ENCODE assay signal across 8 cellular contexts in genomic region chr17:80101946-80102706, GRCh38. TPM values are rescaled to one million over a fixed set of nuclear protein-coding genes. Genes with fewer than 3 reads are reported as not detected.
DNase-seq lines count a peak whose midpoint lies in the region; ATAC-seq and TF ChIP-seq lines count a peak whose summit lies in the region.

No MANE protein-coding gene starts in this region.

- no peak for TF ChIP-seq CTCF in progenitor cell of endocrine pancreas (IDR thresholded peaks at IDR 0.05; ENCODE audit: unreplicated experiment)

- peaks cover 19 to 35% (median 29%) of the 10 kb centered on the region in 3 donors for H3K4me1 Mint-ChIP-seq in CD8-positive, alpha-beta memory T cell
- peaks cover 20% of the 10 kb centered on the region for H3K4me1 Mint-ChIP-seq in activated naive CD8-positive, alpha-beta T cell treated with anti-CD3 and anti-CD28 coated beads, Interleukin-2, amount 10 ng/mL, durations not matched to agents 7 days and 5 days
- H3K4me1 Mint-ChIP-seq in progenitor cell of endocrine pancreas (ENCODE audit: low read depth) = peaks cover 11% of the 10 kb centered on the region

- peak overlapping the region; percentile 88 to 94 (median 91) for H3K4me3 Mint-ChIP-seq in CD8-positive, alpha-beta memory T cell
- peak overlapping the region; percentile 86 for H3K4me3 Mint-ChIP-seq in activated naive CD8-positive, alpha-beta T cell treated with anti-CD3 and anti-CD28 coated beads, Interleukin-2, amount 10 ng/mL, durations not matched to agents 7 days and 5 days
- peak overlapping the region; percentile 93 for H3K4me3 Mint-ChIP-seq in progenitor cell of endocrine pancreas (ENCODE audit: low read depth)

- intact Hi-C loops in left cardiac atrium (cut with DNase I) = loop anchor here in 1 of 2 donors (5.0 kb wide), 1 partner anchor 45 kb away; the partner anchor contains the start of gene EIF4A3

- H3K36me3 Mint-ChIP-seq in CD8-positive, alpha-beta memory T cell = peaks cover 0 to 13% (median 2%) of the 10 kb centered on the region in 3 donors
- H3K36me3 Mint-ChIP-seq in activated naive CD8-positive, alpha-beta T cell treated with anti-CD3 and anti-CD28 coated beads, Interleukin-2, amount 10 ng/mL, durations not matched to agents 7 days and 5 days = no peaks in the 10 kb centered on the region
- H3K36me3 Mint-ChIP-seq in progenitor cell of endocrine pancreas (ENCODE audit: insufficient read depth) = no peaks in the 10 kb centered on the region

- H3K9me3 Mint-ChIP-seq in CD8-positive, alpha-beta memory T cell = no peaks in the 10 kb centered on the region
- H3K9me3 Mint-ChIP-seq in activated naive CD8-positive, alpha-beta T cell treated with anti-CD3 and anti-CD28 coated beads, Interleukin-2, amount 10 ng/mL, durations not matched to agents 7 days and 5 days = no peaks in the 10 kb centered on the region
- no peaks in the 10 kb centered on the region for H3K9me3 Mint-ChIP-seq in progenitor cell of endocrine pancreas (ENCODE audit: low read depth)

- POLR2A ChIA-PET in CD8-positive, alpha-beta memory T cell (lab: Charles Lee) = interaction anchor here (0.5 to 1.0 kb wide), 3 partner anchors 9 to 43 kb away, joined by 3 to 9 read pairs (median 4); no protein-coding TSS in a partner anchor
- POLR2A ChIA-PET in activated naive CD8-positive, alpha-beta T cell treated with anti-CD3 and anti-CD28 coated beads, Interleukin-2, amount 10 ng/mL, durations not matched to agents 7 days and 5 days (lab: Charles Lee) = interaction anchor here (0.6 to 2.6 kb wide), 13 partner anchors 10 to 654 kb away, joined by 3 to 18 read pairs (median 3); no protein-coding TSS in a partner anchor

- no peaks in the 10 kb centered on the region for H3K27me3 ChIP-seq in CD8-positive, alpha-beta memory T cell (ENCODE audit: insufficient read depth, low read length, poor library complexity, severe bottlenecking)
- H3K27me3 ChIP-seq in H7 (ENCODE audit: control insufficient read depth, insufficient read depth, low read length) = peaks cover 2% of the 10 kb centered on the region; the same call in 1 of the 2 replicates

- H3K4me1 ChIP-seq in CD8-positive, alpha-beta memory T cell (ENCODE audit: insufficient read depth, low read length) = peaks cover 21% of the 10 kb centered on the region

- DNase-seq in CD8-positive, alpha-beta memory T cell = no peak
- peak; percentile 84 for DNase-seq in H7
- peak; percentile 82 to 89 for DNase-seq in NCI-H524 (lab: John Stamatoyannopoulos, UW)
- no peak for DNase-seq in activated naive CD8-positive, alpha-beta T cell treated with anti-CD3 and anti-CD28 coated beads, Interleukin-2, amount 10 ng/mL, durations not matched to agents 7 days and 5 days
- no peak for DNase-seq in left cardiac atrium
- DNase-seq in progenitor cell of endocrine pancreas (ENCODE audit: low spot score, unreplicated experiment) = no peak
- DNase-seq in NCI-H2029 treated with DMSO at 0.1 percent for 48 hours (lab: John Stamatoyannopoulos, UW) = no peak
- DNase-seq in SW 1271 (lab: John Stamatoyannopoulos, UW) = no peak

- peak; percentile 11 for ATAC-seq in activated naive CD8-positive, alpha-beta T cell treated with anti-CD3 and anti-CD28 coated beads, Interleukin-2, amount 10 ng/mL, durations not matched to agents 7 days and 5 days (ENCODE audit: low read depth)
- peak; percentile 11 to 13 for ATAC-seq in left cardiac atrium

- no peaks in the 10 kb centered on the region for H3K9me3 ChIP-seq in CD8-positive, alpha-beta memory T cell (ENCODE audit: low read length)

- peak overlapping the region; percentile 67 for H3K27ac ChIP-seq in CD8-positive, alpha-beta memory T cell (ENCODE audit: low read depth, low read length)

- peak overlapping the region; percentile 72 to 93 (median 87) for H3K27ac Mint-ChIP-seq in CD8-positive, alpha-beta memory T cell
- peak overlapping the region; percentile 82 for H3K27ac Mint-ChIP-seq in activated naive CD8-positive, alpha-beta T cell treated with anti-CD3 and anti-CD28 coated beads, Interleukin-2, amount 10 ng/mL, durations not matched to agents 7 days and 5 days
- H3K27ac Mint-ChIP-seq in progenitor cell of endocrine pancreas = peak overlapping the region; percentile 91

- H3K27me3 Mint-ChIP-seq in CD8-positive, alpha-beta memory T cell = no peaks in the 10 kb centered on the region
- H3K27me3 Mint-ChIP-seq in activated naive CD8-positive, alpha-beta T cell treated with anti-CD3 and anti-CD28 coated beads, Interleukin-2, amount 10 ng/mL, durations not matched to agents 7 days and 5 days = peaks cover 1% of the 10 kb centered on the region
- peaks cover 9% of the 10 kb centered on the region for H3K27me3 Mint-ChIP-seq in progenitor cell of endocrine pancreas

- CTCF ChIA-PET in CD8-positive, alpha-beta memory T cell (lab: Charles Lee) = interaction anchor here (0.6 to 2.6 kb wide), 22 partner anchors 8 to 353 kb away, joined by 3 to 23 read pairs (median 4); no protein-coding TSS in a partner anchor

- no peaks in the 10 kb centered on the region for H3K36me3 ChIP-seq in CD8-positive, alpha-beta memory T cell (ENCODE audit: insufficient read depth, low read length)
- no peaks in the 10 kb centered on the region for H3K36me3 ChIP-seq in H7 (replicated peaks; ENCODE audit: control insufficient read depth, insufficient read depth, low read length)

- peak overlapping the region; percentile 77 for H3K4me3 ChIP-seq in CD8-positive, alpha-beta memory T cell (ENCODE audit: low read length)
- peak overlapping the region; percentile 94 for H3K4me3 ChIP-seq in H7 (ENCODE audit: insufficient read depth, low read depth, low read length)

RNA-seq across cellular contexts. Expression of gene GAA, which starts 0.7 kb away (rescaled TPM):
- 10 to 100 TPM; 30.5 to 31.0 TPM for total RNA-seq in CD8-positive, alpha-beta memory T cell
- 13.7 TPM for polyA plus RNA-seq in CD8-positive, alpha-beta memory T cell
- 68.4 and 78.4 TPM in 2 replicates for total RNA-seq in H7 (2014; rRNA removed; shearing (Covaris generic))
- 10 to 100 TPM; 41.9 to 48.9 TPM for total RNA-seq in activated naive CD8-positive, alpha-beta T cell treated with anti-CD3 and anti-CD28 coated beads, Interleukin-2, amount 10 ng/mL, durations not matched to agents 7 days and 5 days
- total RNA-seq in left cardiac atrium = 10 to 100 TPM; 43.8 to 48.7 TPM
- 37.9 and 41.1 TPM in 2 replicates for total RNA-seq in progenitor cell of endocrine pancreas

RNA-seq across cellular contexts. Expression of gene EIF4A3, which starts 44.8 kb away (rescaled TPM):
- total RNA-seq in CD8-positive, alpha-beta memory T cell = 100 to 1,000 TPM; 174 to 181 TPM
- polyA plus RNA-seq in CD8-positive, alpha-beta memory T cell = 77.6 TPM
- 126 and 138 TPM in 2 replicates for total RNA-seq in H7 (2014; rRNA removed; shearing (Covaris generic))
- 100 to 1,000 TPM; 106 to 115 TPM for total RNA-seq in activated naive CD8-positive, alpha-beta T cell treated with anti-CD3 and anti-CD28 coated beads, Interleukin-2, amount 10 ng/mL, durations not matched to agents 7 days and 5 days
- total RNA-seq in left cardiac atrium (10 to 100 TPM; 36.6 to 46.9 TPM), progenitor cell of endocrine pancreas (83.6 and 86.8 TPM in 2 replicates)

Comparison
In these comparisons a context has a peak if more than half of its experiments do, and no peak if none do; other contexts are left out.
1. DNase-seq: peak in H7 (single experiment) and NCI-H524 (2 of 2); none in CD8-positive, alpha-beta memory T cell (0 of 5), activated naive CD8-positive, alpha-beta T cell treated with anti-CD3 and anti-CD28 coated beads, Interleukin-2, amount 10 ng/mL, durations not matched to agents 7 days and 5 days (single experiment), left cardiac atrium (single experiment), progenitor cell of endocrine pancreas (single experiment), NCI-H2029 treated with DMSO at 0.1 percent for 48 hours (single experiment) and SW 1271 (0 of 2).
2. Peak in every context shown above with its lines, with median percentiles within 50 percentile points of each other: H3K27ac Mint-ChIP-seq and H3K4me3 Mint-ChIP-seq.